ENCODE assay signal across 1 cellular context in the genomic region with DNA sequence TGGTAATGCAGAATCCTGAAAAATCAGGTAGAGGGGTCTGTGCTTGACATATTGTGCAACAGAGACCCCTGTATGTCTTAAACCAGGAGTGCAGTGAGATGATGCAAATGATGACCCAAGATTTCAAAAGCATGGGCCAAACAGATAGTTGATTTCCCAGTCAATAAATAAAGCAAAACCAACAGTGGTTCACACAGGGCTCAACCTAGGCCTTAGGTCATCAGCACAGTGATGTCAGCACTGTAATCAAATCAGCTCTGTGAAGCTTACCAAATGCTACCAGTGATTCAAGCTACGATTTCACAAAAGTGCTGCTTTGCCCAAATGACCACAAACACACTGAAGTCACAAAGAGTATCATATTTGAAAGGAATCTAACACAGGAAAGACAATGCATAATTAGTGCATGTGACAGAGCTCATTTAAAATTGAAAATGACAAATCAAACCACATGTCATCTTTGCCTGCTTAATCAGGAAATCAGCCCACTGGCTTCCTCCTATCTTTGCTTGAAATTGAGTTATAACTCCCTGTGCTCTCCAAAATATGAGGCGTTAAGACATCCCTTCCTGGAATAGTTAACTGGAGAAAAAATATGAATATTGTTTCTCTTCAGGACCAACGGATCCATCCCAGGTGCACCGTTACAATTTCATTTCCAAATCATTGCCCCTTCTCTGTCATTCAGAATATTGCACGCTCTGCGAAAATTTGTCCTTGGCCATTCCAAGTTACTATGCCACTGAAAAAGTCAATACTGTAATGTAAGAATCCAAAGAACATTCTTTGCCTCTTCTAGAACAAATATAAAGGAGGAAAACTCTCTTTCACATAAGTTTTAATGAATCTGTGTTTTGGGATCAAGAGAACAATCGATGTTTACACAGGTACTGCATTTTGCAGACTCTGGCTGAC.
A peak's percentile ranks its signal among the peaks of the same experiment; 100 is the strongest.
TF ChIP-seq lines count a peak whose summit lies in the region.

No MANE protein-coding gene starts in this region.

TF ChIP-seq in SK-N-SH, 30 proteins besides CTCF, POLR2A, EP300 and RAD21:
- TF ChIP-seq FOXJ3 (CRISPR knock-in tag; IDR thresholded peaks at IDR 0.05) (0 out of 2 replicates have a peak, but pooled peaks have one; percentile 57), JUND (IDR thresholded peaks at IDR 0.05) (peak; percentile 24; the same call in 1 of the 2 replicates), RCOR1 (IDR thresholded peaks at IDR 0.05; ENCODE audit: low read length) (peak; percentile 83), CHD2 (IDR thresholded peaks at IDR 0.05; ENCODE audit: low read length, partially characterized antibody) (peak; percentile 47), NFIC (IDR thresholded peaks at IDR 0.05; ENCODE audit: borderline replicate concordance) (0 out of 2 replicates have a peak, but pooled peaks have one; percentile 16), RXRA (IDR thresholded peaks at IDR 0.05; ENCODE audit: borderline replicate concordance, low read depth) (no peak), RFX5 (IDR thresholded peaks at IDR 0.05; ENCODE audit: low read length) (no peak), NRF1 (IDR thresholded peaks at IDR 0.05; ENCODE audit: low read depth, low read length) (no peak), TAF1 (IDR thresholded peaks at IDR 0.05; ENCODE audit: borderline replicate concordance, low read depth, low read length) (no peak), SMC3 (IDR thresholded peaks at IDR 0.05; ENCODE audit: low read depth, low read length) (no peak), USF1 (IDR thresholded peaks at IDR 0.05; ENCODE audit: borderline replicate concordance, low read depth) (no peak), GABPA (IDR thresholded peaks at IDR 0.05; ENCODE audit: low read depth) (no peak), FOXM1 (IDR thresholded peaks at IDR 0.05; ENCODE audit: low read depth) (no peak), FOSL2 (IDR thresholded peaks at IDR 0.05; ENCODE audit: borderline replicate concordance, low read depth) (no peak), ELF1 (IDR thresholded peaks at IDR 0.05) (no peak), EZH2phosphoT487 (IDR thresholded peaks at IDR 0.05; ENCODE audit: borderline replicate concordance, low read depth) (no peak), POLR2AphosphoS5 (IDR thresholded peaks at IDR 0.05; ENCODE audit: low read depth, low read length) (peak; percentile 22; the same call in 1 of the 2 replicates), MXI1 (IDR thresholded peaks at IDR 0.05; ENCODE audit: low read depth, low read length) (peak; percentile 61; the same call in 1 of the 2 replicates), MEF2A (IDR thresholded peaks at IDR 0.05; ENCODE audit: borderline replicate concordance, low read depth) (no peak), MAX (IDR thresholded peaks at IDR 0.05; ENCODE audit: low read depth) (no peak), YY1 (IDR thresholded peaks at IDR 0.05; ENCODE audit: low read depth) (no peak), TCF12 (IDR thresholded peaks at IDR 0.05) (peak; percentile 78), TEAD4 (IDR thresholded peaks at IDR 0.05; ENCODE audit: borderline replicate concordance, insufficient read depth) (0 out of 2 replicates have a peak, but pooled peaks have one; percentile 38), USF2 (IDR thresholded peaks at IDR 0.05; ENCODE audit: borderline replicate concordance, low read depth, low read length) (no peak), GATA2 (CRISPR knock-in tag; IDR thresholded peaks at IDR 0.05) (peak; percentile 85), SIN3A (IDR thresholded peaks at IDR 0.05; ENCODE audit: borderline replicate concordance, low read depth, low read length) (no peak)
- TF ChIP-seq, protein P1, sequence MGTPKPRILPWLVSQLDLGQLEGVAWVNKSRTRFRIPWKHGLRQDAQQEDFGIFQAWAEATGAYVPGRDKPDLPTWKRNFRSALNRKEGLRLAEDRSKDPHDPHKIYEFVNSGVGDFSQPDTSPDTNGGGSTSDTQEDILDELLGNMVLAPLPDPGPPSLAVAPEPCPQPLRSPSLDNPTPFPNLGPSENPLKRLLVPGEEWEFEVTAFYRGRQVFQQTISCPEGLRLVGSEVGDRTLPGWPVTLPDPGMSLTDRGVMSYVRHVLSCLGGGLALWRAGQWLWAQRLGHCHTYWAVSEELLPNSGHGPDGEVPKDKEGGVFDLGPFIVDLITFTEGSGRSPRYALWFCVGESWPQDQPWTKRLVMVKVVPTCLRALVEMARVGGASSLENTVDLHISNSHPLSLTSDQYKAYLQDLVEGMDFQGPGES (IDR thresholded peaks at IDR 0.05; ENCODE audit: low read depth, low read length) = no peak
- TF ChIP-seq, protein P2, sequence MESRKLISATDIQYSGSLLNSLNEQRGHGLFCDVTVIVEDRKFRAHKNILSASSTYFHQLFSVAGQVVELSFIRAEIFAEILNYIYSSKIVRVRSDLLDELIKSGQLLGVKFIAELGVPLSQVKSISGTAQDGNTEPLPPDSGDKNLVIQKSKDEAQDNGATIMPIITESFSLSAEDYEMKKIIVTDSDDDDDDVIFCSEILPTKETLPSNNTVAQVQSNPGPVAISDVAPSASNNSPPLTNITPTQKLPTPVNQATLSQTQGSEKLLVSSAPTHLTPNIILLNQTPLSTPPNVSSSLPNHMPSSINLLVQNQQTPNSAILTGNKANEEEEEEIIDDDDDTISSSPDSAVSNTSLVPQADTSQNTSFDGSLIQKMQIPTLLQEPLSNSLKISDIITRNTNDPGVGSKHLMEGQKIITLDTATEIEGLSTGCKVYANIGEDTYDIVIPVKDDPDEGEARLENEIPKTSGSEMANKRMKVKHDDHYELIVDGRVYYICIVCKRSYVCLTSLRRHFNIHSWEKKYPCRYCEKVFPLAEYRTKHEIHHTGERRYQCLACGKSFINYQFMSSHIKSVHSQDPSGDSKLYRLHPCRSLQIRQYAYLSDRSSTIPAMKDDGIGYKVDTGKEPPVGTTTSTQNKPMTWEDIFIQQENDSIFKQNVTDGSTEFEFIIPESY (IDR thresholded peaks at IDR 0.05; ENCODE audit: borderline replicate concordance, low read depth) = no peak; the same call in 1 of the 2 replicates
- TF ChIP-seq, protein P3, sequence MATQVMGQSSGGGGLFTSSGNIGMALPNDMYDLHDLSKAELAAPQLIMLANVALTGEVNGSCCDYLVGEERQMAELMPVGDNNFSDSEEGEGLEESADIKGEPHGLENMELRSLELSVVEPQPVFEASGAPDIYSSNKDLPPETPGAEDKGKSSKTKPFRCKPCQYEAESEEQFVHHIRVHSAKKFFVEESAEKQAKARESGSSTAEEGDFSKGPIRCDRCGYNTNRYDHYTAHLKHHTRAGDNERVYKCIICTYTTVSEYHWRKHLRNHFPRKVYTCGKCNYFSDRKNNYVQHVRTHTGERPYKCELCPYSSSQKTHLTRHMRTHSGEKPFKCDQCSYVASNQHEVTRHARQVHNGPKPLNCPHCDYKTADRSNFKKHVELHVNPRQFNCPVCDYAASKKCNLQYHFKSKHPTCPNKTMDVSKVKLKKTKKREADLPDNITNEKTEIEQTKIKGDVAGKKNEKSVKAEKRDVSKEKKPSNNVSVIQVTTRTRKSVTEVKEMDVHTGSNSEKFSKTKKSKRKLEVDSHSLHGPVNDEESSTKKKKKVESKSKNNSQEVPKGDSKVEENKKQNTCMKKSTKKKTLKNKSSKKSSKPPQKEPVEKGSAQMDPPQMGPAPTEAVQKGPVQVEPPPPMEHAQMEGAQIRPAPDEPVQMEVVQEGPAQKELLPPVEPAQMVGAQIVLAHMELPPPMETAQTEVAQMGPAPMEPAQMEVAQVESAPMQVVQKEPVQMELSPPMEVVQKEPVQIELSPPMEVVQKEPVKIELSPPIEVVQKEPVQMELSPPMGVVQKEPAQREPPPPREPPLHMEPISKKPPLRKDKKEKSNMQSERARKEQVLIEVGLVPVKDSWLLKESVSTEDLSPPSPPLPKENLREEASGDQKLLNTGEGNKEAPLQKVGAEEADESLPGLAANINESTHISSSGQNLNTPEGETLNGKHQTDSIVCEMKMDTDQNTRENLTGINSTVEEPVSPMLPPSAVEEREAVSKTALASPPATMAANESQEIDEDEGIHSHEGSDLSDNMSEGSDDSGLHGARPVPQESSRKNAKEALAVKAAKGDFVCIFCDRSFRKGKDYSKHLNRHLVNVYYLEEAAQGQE (IDR thresholded peaks at IDR 0.05; ENCODE audit: low read depth, low read length) = no peak
- TF ChIP-seq, protein P4, sequence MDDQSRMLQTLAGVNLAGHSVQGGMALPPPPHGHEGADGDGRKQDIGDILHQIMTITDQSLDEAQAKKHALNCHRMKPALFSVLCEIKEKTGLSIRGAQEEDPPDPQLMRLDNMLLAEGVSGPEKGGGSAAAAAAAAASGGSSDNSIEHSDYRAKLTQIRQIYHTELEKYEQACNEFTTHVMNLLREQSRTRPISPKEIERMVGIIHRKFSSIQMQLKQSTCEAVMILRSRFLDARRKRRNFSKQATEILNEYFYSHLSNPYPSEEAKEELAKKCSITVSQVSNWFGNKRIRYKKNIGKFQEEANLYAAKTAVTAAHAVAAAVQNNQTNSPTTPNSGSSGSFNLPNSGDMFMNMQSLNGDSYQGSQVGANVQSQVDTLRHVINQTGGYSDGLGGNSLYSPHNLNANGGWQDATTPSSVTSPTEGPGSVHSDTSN (IDR thresholded peaks at IDR 0.05) = peak; percentile 74
